ENCODE assay signal across 10 cellular contexts in genomic region chr11:22792497-22792896, GRCh38. TPM values are rescaled to one million over a fixed set of nuclear protein-coding genes. Genes with fewer than 3 reads are reported as not detected.
DNase-seq lines count a peak whose midpoint lies in the region; ATAC-seq and TF ChIP-seq lines count a peak whose summit lies in the region.
"Had no signal": no experiment of that assay in that cellular context is flagged by ENCODE, and none has a peak within 500 bp of the region (broad histone marks: within the 10 kb centered on the region; RNA-seq: fewer than 3 reads in every experiment).

No MANE protein-coding gene starts in this region.

- TF ChIP-seq CTCF in NB4 (IDR thresholded peaks at IDR 0.05; ENCODE audit: low read depth, low read length) (no peak), choroid plexus epithelial cell (conservative IDR thresholded peaks at IDR 0.05; ENCODE audit: low read depth, low read length) (no peak)

- ATAC-seq in GM18907 (IDR thresholded peaks at IDR 0.05; ENCODE audit: unreplicated experiment) = peak; percentile 59

- H3K27me3 Mint-ChIP-seq in activated CD4-positive, alpha-beta T cell treated with anti-CD3 and anti-CD28 coated beads, Interleukin-2, amount 10 ng/mL, durations not matched to agents 7 days and 5 days = no peaks in the 10 kb centered on the region

- H3K9me3 Mint-ChIP-seq in activated CD4-positive, alpha-beta T cell treated with anti-CD3 and anti-CD28 coated beads, Interleukin-2, amount 10 ng/mL, durations not matched to agents 7 days and 5 days = no peaks in the 10 kb centered on the region

- H3K4me1 Mint-ChIP-seq in activated CD4-positive, alpha-beta T cell treated with anti-CD3 and anti-CD28 coated beads, Interleukin-2, amount 10 ng/mL, durations not matched to agents 7 days and 5 days = no peaks in the 10 kb centered on the region

- H3K27ac Mint-ChIP-seq in activated CD4-positive, alpha-beta T cell treated with anti-CD3 and anti-CD28 coated beads, Interleukin-2, amount 10 ng/mL, durations not matched to agents 7 days and 5 days = no peak overlapping the region

- no peaks in the 10 kb centered on the region for H3K36me3 Mint-ChIP-seq in activated CD4-positive, alpha-beta T cell treated with anti-CD3 and anti-CD28 coated beads, Interleukin-2, amount 10 ng/mL, durations not matched to agents 7 days and 5 days (ENCODE audit: low read depth)

- intact Hi-C loops in cardiac septum (cut with DNase I) = no loop called here

- CTCF ChIA-PET in activated CD4-positive, alpha-beta T cell treated with anti-CD3 and anti-CD28 coated beads, Interleukin-2, amount 10 ng/mL, durations not matched to agents 7 days and 5 days (lab: Charles Lee) = interaction anchor here (1.8 kb wide), 1 partner anchor 37 kb away, joined by 4 read pairs; the partner anchor contains the start of gene SVIP
- CTCF ChIA-PET in HEK293T (lab: Yijun Ruan, JAX) = no interaction called here

- H3K4me3 ChIP-seq in NB4 (ENCODE audit: low read depth, low read length) (no peak overlapping the region), choroid plexus epithelial cell (ENCODE audit: low read depth, low read length) (no peak overlapping the region)
- H3K4me3 ChIP-seq: breast epithelium, SK-N-MC had no signal

- DNase-seq in NB4 (ENCODE audit: low read depth) (peak; percentile 25), choroid plexus epithelial cell (ENCODE audit: low read depth) (peak; percentile 43), mucosa of gallbladder (ENCODE audit: low spot score) (peak; percentile 19), glomerular visceral epithelial cell (ENCODE audit: extremely low spot score) (no peak), cardiac septum (ENCODE audit: low spot score) (no peak), HEK293T (ENCODE audit: extremely low spot score) (no peak)
- DNase-seq in activated CD4-positive, alpha-beta T cell treated with anti-CD3 and anti-CD28 coated beads, Interleukin-2, amount 10 ng/mL, durations not matched to agents 7 days and 5 days = no peak

- POLR2A ChIA-PET in activated CD4-positive, alpha-beta T cell treated with anti-CD3 and anti-CD28 coated beads, Interleukin-2, amount 10 ng/mL, durations not matched to agents 7 days and 5 days (lab: Charles Lee) = no interaction called here
- POLR2A ChIA-PET in HEK293T (lab: Yijun Ruan, JAX) = no interaction called here

- no peak overlapping the region for H3K4me3 Mint-ChIP-seq in activated CD4-positive, alpha-beta T cell treated with anti-CD3 and anti-CD28 coated beads, Interleukin-2, amount 10 ng/mL, durations not matched to agents 7 days and 5 days

- TF ChIP-seq POLR2A in NB4 (IDR thresholded peaks at IDR 0.05; ENCODE audit: extremely low read depth, insufficient read length) = no peak

TF ChIP-seq in HEK293T, 16 proteins besides CTCF, POLR2A, EP300 and RAD21:
- TF ChIP-seq ARNT (IDR thresholded peaks at IDR 0.05) (no peak), PKNOX1 (IDR thresholded peaks at IDR 0.05) (no peak), ELF4 (IDR thresholded peaks at IDR 0.05) (no peak), TARDBP (IDR thresholded peaks at IDR 0.05) (no peak), CTBP1 (IDR thresholded peaks at IDR 0.05; ENCODE audit: borderline replicate concordance) (no peak), L3MBTL2 (conservative IDR thresholded peaks at IDR 0.05) (no peak), FOXK2 (IDR thresholded peaks at IDR 0.05) (no peak), FOXM1 (IDR thresholded peaks at IDR 0.05; ENCODE audit: borderline replicate concordance) (no peak), BHLHE40 (IDR thresholded peaks at IDR 0.05; ENCODE audit: borderline replicate concordance) (no peak), ZNF384 (IDR thresholded peaks at IDR 0.05) (no peak), LEF1 (IDR thresholded peaks at IDR 0.05; ENCODE audit: borderline replicate concordance) (no peak), FOXA1 (IDR thresholded peaks at IDR 0.05) (no peak), HDGF (IDR thresholded peaks at IDR 0.05; ENCODE audit: borderline replicate concordance) (no peak), NFRKB (IDR thresholded peaks at IDR 0.05) (no peak), SUZ12 (IDR thresholded peaks at IDR 0.05) (no peak), SP1 (IDR thresholded peaks at IDR 0.05) (no peak)
TF ChIP-seq in HEK293T: peak in this region for 0.

RNA-seq across cellular contexts. Expression of gene SVIP, which starts 37.1 kb away (rescaled TPM):
- total RNA-seq in mucosa of gallbladder (34.8 TPM), cardiac septum (26.0 TPM)
- 10 to 100 TPM; 27.6 to 28.8 TPM for total RNA-seq in activated CD4-positive, alpha-beta T cell treated with anti-CD3 and anti-CD28 coated beads, Interleukin-2, amount 10 ng/mL, durations not matched to agents 7 days and 5 days

Comparison
In these comparisons a context has a peak if more than half of its experiments do, and no peak if none do; other contexts are left out.
1. DNase-seq: peak in NB4 (single experiment), choroid plexus epithelial cell (single experiment) and mucosa of gallbladder (single experiment); none in activated CD4-positive, alpha-beta T cell treated with anti-CD3 and anti-CD28 coated beads, Interleukin-2, amount 10 ng/mL, durations not matched to agents 7 days and 5 days (single experiment), glomerular visceral epithelial cell (single experiment), cardiac septum (single experiment) and HEK293T (single experiment).